11 cellular contexts compared by ENCODE assay signal in the genomic region with DNA sequence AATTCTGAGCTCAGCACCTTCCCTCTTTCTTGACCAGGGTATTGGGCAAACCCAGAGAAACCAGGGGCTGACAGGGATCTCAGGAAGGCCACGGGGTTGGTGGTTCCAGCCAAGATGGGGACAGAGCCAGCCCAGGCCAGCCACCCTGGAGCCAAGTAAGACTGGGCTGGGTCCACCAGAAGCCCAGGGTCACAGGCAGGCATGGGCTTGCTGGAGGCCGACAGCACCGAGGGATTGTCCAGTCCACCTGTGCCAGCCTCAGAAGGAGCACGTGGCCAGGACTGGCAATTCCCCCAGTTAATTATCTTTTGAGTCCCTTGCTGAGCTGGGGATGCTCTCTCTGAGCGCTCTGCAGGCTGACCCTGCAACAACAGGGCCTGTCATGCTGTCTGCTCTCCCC.
"Had no signal": no experiment of that assay in that cellular context is flagged by ENCODE, and none has a peak within 500 bp of the region (broad histone marks: within the 10 kb centered on the region; RNA-seq: fewer than 3 reads in every experiment).

No MANE protein-coding gene starts in this region.

- DNase-seq: activated CD4-positive, alpha-beta memory T cell treated with anti-CD3 and anti-CD28 coated beads for 36 hours; activated gamma-delta T cell; activated T-cell treated with anti-CD3 and anti-CD28 coated beads, Interleukin-2, amount 50 U/mL, for 4 hours; aorta; left lung; mesendoderm; pancreas; stimulated activated CD4-positive, alpha-beta T cell treated with anti-CD3 and anti-CD28 coated beads, Interleukin-4, amount 100 ng/mL, for 4 hours; T-helper 9 cell had no signal

- ATAC-seq: activated T-cell treated with anti-CD3 and anti-CD28 coated beads, Interleukin-2, amount 50 U/mL, for 4 hours; left lung; pancreas had no signal

- H3K4me3 ChIP-seq: left lung, pancreas, skin epidermis, tibial nerve had no signal

- H3K27ac ChIP-seq: left lung, pancreas had no signal

- H3K9me3 ChIP-seq: left lung, pancreas, tibial nerve had no signal

- H3K27me3 ChIP-seq: left lung, pancreas, tibial nerve had no signal
